ENCODE assay signal across 19 cellular contexts in genomic region chr20:56447227-56447626, GRCh38. TPM values are rescaled to one million over a fixed set of nuclear protein-coding genes. Genes with fewer than 3 reads are reported as not detected.
DNase-seq lines count a peak whose midpoint lies in the region; ATAC-seq and TF ChIP-seq lines count a peak whose summit lies in the region.
"Had no signal": no experiment of that assay in that cellular context is flagged by ENCODE, and none has a peak within 500 bp of the region (broad histone marks: within the 10 kb centered on the region; RNA-seq: fewer than 3 reads in every experiment).

No MANE protein-coding gene starts in this region.

- ATAC-seq in GM23338 (peak; percentile 85), WTC11 (peak; percentile 50), GM19455 (IDR thresholded peaks at IDR 0.05; ENCODE audit: unreplicated experiment) (no peak)
- ATAC-seq in stimulated activated memory B cell treated with anti-CD40 and anti-IgM and Interleukin-4, amounts not matched to agents 10 μg/mL and 1 μg/mL and 100 μg/mL, for 72 hours: no peak

- no peaks in the 10 kb centered on the region for H3K9me2 ChIP-seq in GM23338 (ENCODE audit: insufficient read depth)

- H3K79me2 ChIP-seq in GM23338 (replicated peaks; ENCODE audit: insufficient read depth): no peaks in the 10 kb centered on the region

- H3K4me3 Mint-ChIP-seq in GM23338 (no peak overlapping the region), WTC11 (no peak overlapping the region)
- no peak overlapping the region for H3K4me3 Mint-ChIP-seq in stimulated activated memory B cell treated with anti-CD40 and anti-IgM and Interleukin-4, amounts not matched to agents 10 μg/mL and 1 μg/mL and 100 μg/mL, for 72 hours

- H3K4me2 ChIP-seq in GM23338: no peak overlapping the region
- H3K4me2 ChIP-seq: PC-9 had no signal

- H3K9me3 Mint-ChIP-seq in GM23338 (no peaks in the 10 kb centered on the region), WTC11 (no peaks in the 10 kb centered on the region)
- H3K9me3 Mint-ChIP-seq in stimulated activated memory B cell treated with anti-CD40 and anti-IgM and Interleukin-4, amounts not matched to agents 10 μg/mL and 1 μg/mL and 100 μg/mL, for 72 hours: no peaks in the 10 kb centered on the region

- H3K27ac Mint-ChIP-seq in GM23338 (no peak overlapping the region), WTC11 (no peak overlapping the region)
- no peak overlapping the region for H3K27ac Mint-ChIP-seq in stimulated activated memory B cell treated with anti-CD40 and anti-IgM and Interleukin-4, amounts not matched to agents 10 μg/mL and 1 μg/mL and 100 μg/mL, for 72 hours

- H3K4me3 ChIP-seq in GM23338: no peak overlapping the region
- H3K4me3 ChIP-seq in HEK293 (ENCODE audit: low read depth, low read length): no peak overlapping the region
- no peak overlapping the region for H3K4me3 ChIP-seq in breast epithelium
- H3K4me3 ChIP-seq in testis: no peak overlapping the region
- H3K4me3 ChIP-seq: HAP-1, PC-9 had no signal

- no peaks in the 10 kb centered on the region for H3K36me3 ChIP-seq in GM23338 (ENCODE audit: insufficient read depth)
- H3K36me3 ChIP-seq in HEK293 (ENCODE audit: control insufficient read depth in 2 of 2, insufficient read depth in 1 of 2, low read length in 2 of 2): no peaks in the 10 kb centered on the region
- H3K36me3 ChIP-seq in breast epithelium: no peaks in the 10 kb centered on the region
- H3K36me3 ChIP-seq in testis (ENCODE audit: low read depth, missing control alignments): no peaks in the 10 kb centered on the region
- H3K36me3 ChIP-seq: HAP-1 had no signal

- H3F3A ChIP-seq in GM23338 (replicated peaks; ENCODE audit: low read depth): no peaks in the 10 kb centered on the region

- H3K9me3 ChIP-seq in HEK293 (ENCODE audit: control insufficient read depth, insufficient read depth, low read depth, low read length) (no peaks in the 10 kb centered on the region), breast epithelium (no peaks in the 10 kb centered on the region), testis (no peaks in the 10 kb centered on the region)
- H3K9me3 ChIP-seq: HAP-1 had no signal

- H3K27ac ChIP-seq in GM23338 (ENCODE audit: low read depth) (no peak overlapping the region), HEK293 (ENCODE audit: extremely low read depth, low read depth, low read length) (no peak overlapping the region), breast epithelium (no peak overlapping the region), testis (no peak overlapping the region)
- H3K27ac ChIP-seq: C4-2B, PC-9, RWPE1 had no signal

- no peaks in the 10 kb centered on the region; the same call in 2 of the 3 replicates for H3K4me1 Mint-ChIP-seq in GM23338
- H3K4me1 Mint-ChIP-seq in WTC11: peaks cover 5% of the 10 kb centered on the region; the same call in 1 of the 2 replicates
- H3K4me1 Mint-ChIP-seq in stimulated activated memory B cell treated with anti-CD40 and anti-IgM and Interleukin-4, amounts not matched to agents 10 μg/mL and 1 μg/mL and 100 μg/mL, for 72 hours: peaks cover 13% of the 10 kb centered on the region

- no peaks in the 10 kb centered on the region for H3K36me3 Mint-ChIP-seq in GM23338 (ENCODE audit: low read depth)
- no peaks in the 10 kb centered on the region for H3K36me3 Mint-ChIP-seq in WTC11
- no peaks in the 10 kb centered on the region for H3K36me3 Mint-ChIP-seq in stimulated activated memory B cell treated with anti-CD40 and anti-IgM and Interleukin-4, amounts not matched to agents 10 μg/mL and 1 μg/mL and 100 μg/mL, for 72 hours

- no peak for TF ChIP-seq POLR2A in breast epithelium (IDR thresholded peaks at IDR 0.05)
- no peak for TF ChIP-seq POLR2A in testis (IDR thresholded peaks at IDR 0.05)

- no peak overlapping the region; the same call in 1 of the 2 replicates for H2AFZ ChIP-seq in GM23338
- H2AFZ ChIP-seq: PC-9 had no signal

- H3K4me1 ChIP-seq in GM23338 (ENCODE audit: insufficient read depth) (no peaks in the 10 kb centered on the region), HEK293 (ENCODE audit: control insufficient read depth, insufficient read depth, low read length) (no peaks in the 10 kb centered on the region), breast epithelium (no peaks in the 10 kb centered on the region), testis (no peaks in the 10 kb centered on the region)
- H3K4me1 ChIP-seq: HAP-1 had no signal

- intact Hi-C loops in breast epithelium (cut with DNase I; ENCODE audit: low total_unique reads) (loop anchor here (5.0 kb wide), 1 partner anchor 535 kb away; no protein-coding TSS in a partner anchor), testis (cut with DNase I; ENCODE audit: low total_unique reads) (no loop called here)

- no peaks in the 10 kb centered on the region for H3K27me3 ChIP-seq in GM23338 (ENCODE audit: insufficient read depth)
- no peaks in the 10 kb centered on the region for H3K27me3 ChIP-seq in breast epithelium
- no peaks in the 10 kb centered on the region for H3K27me3 ChIP-seq in testis

- H4K20me1 ChIP-seq in GM23338 (replicated peaks; ENCODE audit: insufficient read depth): no peaks in the 10 kb centered on the region

- DNase-seq in GM23338 (ENCODE audit: low spot score) (peak; percentile 44), WTC11 (ENCODE audit: low spot score) (no peak), mesenteric fat pad (ENCODE audit: low spot score) (peak; percentile 67), breast epithelium (ENCODE audit: low spot score in 2 of 2) (no peak), testis (no peak)
- DNase-seq: AML-193, DMS79, NCI-H1105, NCI-H1694 treated with DMSO at 0.1 percent for 48 hours, NCI-H510A, NCI-H82, SIG-M5 had no signal

- CTCF ChIA-PET in HEK293 (lab: Yijun Ruan, JAX): interaction anchor here (0.7 kb wide), 1 partner anchor 49 kb away, joined by 5 read pairs; no protein-coding TSS in a partner anchor
- CTCF ChIA-PET in WTC11 (lab: Charles Lee): interaction anchor here (1.3 kb wide), 1 partner anchor 103 kb away, joined by 3 read pairs; no protein-coding TSS in a partner anchor

- H3K27me3 Mint-ChIP-seq in GM23338 (ENCODE audit: insufficient read depth, low read depth, poor library complexity): peaks cover 8% of the 10 kb centered on the region
- peaks cover 11% of the 10 kb centered on the region for H3K27me3 Mint-ChIP-seq in WTC11 (ENCODE audit: low read depth)
- peaks cover 8% of the 10 kb centered on the region for H3K27me3 Mint-ChIP-seq in stimulated activated memory B cell treated with anti-CD40 and anti-IgM and Interleukin-4, amounts not matched to agents 10 μg/mL and 1 μg/mL and 100 μg/mL, for 72 hours

- TF ChIP-seq CTCF in GM23338 (conservative IDR thresholded peaks at IDR 0.05; ENCODE audit: low read depth in 2 of 2) (no peak), HEK293 (tag by site-specific recombination; IDR thresholded peaks at IDR 0.05) (no peak), WTC11 (IDR thresholded peaks at IDR 0.05) (no peak), breast epithelium (IDR thresholded peaks at IDR 0.05) (no peak), testis (IDR thresholded peaks at IDR 0.05) (no peak)

- POLR2A ChIA-PET in HEK293 (lab: Yijun Ruan, JAX): interaction anchor here (0.7 to 1.0 kb wide), 2 partner anchors 39 to 55 kb away, joined by 3 read pairs; partner anchors contain the start of genes AURKA and CSTF1
- POLR2A ChIA-PET in WTC11 (lab: Charles Lee): no interaction called here

TF ChIP-seq in HEK293, 187 proteins besides CTCF, POLR2A, EP300 and RAD21:
- no peak for TF ChIP-seq ZNF112 (tag by site-specific recombination; IDR thresholded peaks at IDR 0.05)
- peak; percentile 79 for TF ChIP-seq ZIC2 (tag by site-specific recombination; IDR thresholded peaks at IDR 0.05)

TF ChIP-seq in WTC11, 78 proteins besides CTCF, POLR2A, EP300 and RAD21 (continues in another document):
- TF ChIP-seq SMAD3 (CRISPR knock-in tag; IDR thresholded peaks at IDR 0.05; ENCODE audit: borderline replicate concordance) (no peak), PRRX2 (CRISPR knock-in tag; IDR thresholded peaks at IDR 0.05) (no peak), ESRRA (CRISPR knock-in tag; IDR thresholded peaks at IDR 0.05; ENCODE audit: borderline replicate concordance) (no peak), GABPB1 (CRISPR knock-in tag; IDR thresholded peaks at IDR 0.05) (no peak), JAZF1 (CRISPR knock-in tag; IDR thresholded peaks at IDR 0.05) (no peak), ELF4 (CRISPR knock-in tag; IDR thresholded peaks at IDR 0.05; ENCODE audit: low read depth) (no peak)

RNA-seq across cellular contexts. Expression of gene RTF2, which starts 21.2 kb away (rescaled TPM):
- 28.2 and 41.1 TPM in 2 replicates for total RNA-seq in GM23338 (2014; rRNA removed; shearing (Covaris generic))
- polyA plus RNA-seq in GM23338 (2016; fragmentation: Nextera tagmentation; extraction: Ambion mirVana) (53.1 and 53.7 TPM in 2 replicates), testis (ENCODE audit: insufficient read depth, low read depth, low replicate concordance) (144 TPM)
- total RNA-seq in WTC11 (2021) (46.3 to 56.1 TPM (median 51.7 TPM) in 3 replicates), mesenteric fat pad (80.6 TPM), breast epithelium (10 to 100 TPM; 58.0 to 80.0 (median 66.3) TPM), testis (10 to 100 TPM; 76.4 to 80.4 TPM)

RNA-seq across cellular contexts. Expression of gene CASS4, which starts 35.2 kb away (rescaled TPM):
- total RNA-seq in GM23338 (2014; rRNA removed; shearing (Covaris generic)): 0.12 TPM in 1 of 2 replicates, not detected in the other
- polyA plus RNA-seq in GM23338 (2016; fragmentation: Nextera tagmentation; extraction: Ambion mirVana) (not detected in 2 replicates), testis (ENCODE audit: insufficient read depth, low read depth, low replicate concordance) (0.92 TPM)
- total RNA-seq in WTC11 (2021) (0.11 to 0.14 TPM (median 0.13 TPM) in 3 replicates), mesenteric fat pad (3.1 TPM), breast epithelium (1 to 10 TPM; 1.6 to 3.4 (median 2.2) TPM), testis (1 to 10 TPM in 1 of 2 donors, under 1 TPM in 1; 0.79 to 1.8 TPM)

RNA-seq across cellular contexts. Expression of gene CSTF1, which starts 54.8 kb away (rescaled TPM):
- total RNA-seq in GM23338 (2014; rRNA removed; shearing (Covaris generic)): 59.1 and 62.3 TPM in 2 replicates
- polyA plus RNA-seq in GM23338 (2016; fragmentation: Nextera tagmentation; extraction: Ambion mirVana): 17.1 and 21.5 TPM in 2 replicates
- 53.9 to 58.5 TPM (median 54.2 TPM) in 3 replicates for total RNA-seq in WTC11 (2021)
- 21.2 TPM for total RNA-seq in mesenteric fat pad
- total RNA-seq in breast epithelium: 10 to 100 TPM; 17.1 to 53.4 (median 35.7) TPM
- total RNA-seq in testis: 10 to 100 TPM; 41.8 to 53.3 TPM
- 80.6 TPM for polyA plus RNA-seq in testis (ENCODE audit: insufficient read depth, low read depth, low replicate concordance)

RNA-seq across cellular contexts. Expression of gene AURKA, which starts 55.2 kb away (rescaled TPM):
- total RNA-seq in GM23338 (2014; rRNA removed; shearing (Covaris generic)): 75.8 and 96.9 TPM in 2 replicates
- polyA plus RNA-seq in GM23338 (2016; fragmentation: Nextera tagmentation; extraction: Ambion mirVana) (79.3 and 82.0 TPM in 2 replicates), testis (ENCODE audit: insufficient read depth, low read depth, low replicate concordance) (87.6 TPM)
- total RNA-seq in WTC11 (2021) (89.1 to 103 TPM (median 89.9 TPM) in 3 replicates), mesenteric fat pad (1.4 TPM), breast epithelium (1 to 10 TPM in 2 of 3 donors, under 1 TPM in 1; 0.98 to 2.2 (median 1.6) TPM), testis (10 to 100 TPM; 27.2 to 35.4 TPM)

Comparison
In these comparisons a context has a peak if more than half of its experiments do, and no peak if none do; other contexts are left out.
1. ATAC-seq: peak in GM23338 (single experiment) and WTC11 (single experiment); none in stimulated activated memory B cell treated with anti-CD40 and anti-IgM and Interleukin-4, amounts not matched to agents 10 μg/mL and 1 μg/mL and 100 μg/mL, for 72 hours (single experiment) and GM19455 (single experiment).
2. DNase-seq: peak in GM23338 (single experiment) and mesenteric fat pad (single experiment); none in WTC11 (single experiment), breast epithelium (0 of 2) and testis (single experiment).